In the genomic region with DNA sequence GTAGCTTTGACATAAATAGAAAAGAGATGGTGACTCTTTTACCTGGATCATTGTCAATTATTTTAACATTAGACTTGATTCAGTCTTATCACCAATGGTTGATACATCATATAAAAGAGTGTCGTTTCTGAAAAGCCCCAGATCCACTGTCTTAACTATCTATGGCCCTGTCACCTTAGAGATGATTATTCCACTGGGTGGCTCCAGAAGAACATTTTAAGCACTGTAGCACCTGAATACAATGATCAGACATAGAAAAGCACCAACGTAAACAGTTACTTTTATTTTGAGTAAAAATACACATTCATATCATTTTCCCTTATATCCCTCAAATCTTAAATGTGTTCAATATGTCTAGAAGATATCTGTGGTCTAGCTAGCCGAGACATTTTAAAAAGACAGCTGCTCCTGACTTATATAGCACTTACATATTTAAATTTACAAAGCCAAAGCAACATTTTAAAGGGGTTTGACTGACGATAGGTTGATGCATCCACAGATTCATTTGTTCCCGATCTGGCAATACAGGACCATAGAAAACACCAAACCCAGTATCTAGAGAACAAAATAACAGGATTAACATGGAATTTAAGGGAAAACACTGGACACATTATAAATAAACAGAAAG, we compare ENCODE assay signal across 2 cellular contexts.
TF ChIP-seq lines count a peak whose summit lies in the region.

No MANE protein-coding gene starts in this region.

TF ChIP-seq in HCT116, 20 proteins besides CTCF, POLR2A, EP300 and RAD21 (continued from another document):
- TF ChIP-seq POLR2AphosphoS5 (IDR thresholded peaks at IDR 0.05; ENCODE audit: low read depth, low read length) (no peak), YY1 (IDR thresholded peaks at IDR 0.05; ENCODE audit: extremely low read depth, insufficient replicate concordance, low read depth, low read length) (no peak), SIN3A (IDR thresholded peaks at IDR 0.05; ENCODE audit: low read depth) (no peak), SRF (IDR thresholded peaks at IDR 0.05; ENCODE audit: low read depth) (no peak), ZNF274 (IDR thresholded peaks at IDR 0.05; ENCODE audit: low read depth, low read length) (no peak)
- TF ChIP-seq, protein P1, sequence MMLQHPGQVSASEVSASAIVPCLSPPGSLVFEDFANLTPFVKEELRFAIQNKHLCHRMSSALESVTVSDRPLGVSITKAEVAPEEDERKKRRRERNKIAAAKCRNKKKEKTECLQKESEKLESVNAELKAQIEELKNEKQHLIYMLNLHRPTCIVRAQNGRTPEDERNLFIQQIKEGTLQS (IDR thresholded peaks at IDR 0.05) = no peak

TF ChIP-seq in liver, 16 proteins besides CTCF, POLR2A, EP300 and RAD21 (continued from another document):
- TF ChIP-seq HNF4A (conservative IDR thresholded peaks at IDR 0.05) (no peak), RXRA (IDR thresholded peaks at IDR 0.05) (no peak), FOXA1 (IDR thresholded peaks at IDR 0.05) (no peak), EGR1 (IDR thresholded peaks at IDR 0.05; ENCODE audit: low read depth in 2 of 2) (no peak), SP1 (IDR thresholded peaks at IDR 0.05) (no peak), NR2F2 (IDR thresholded peaks at IDR 0.05) (no peak), YY1 (IDR thresholded peaks at IDR 0.05) (no peak)
- TF ChIP-seq, protein P2, sequence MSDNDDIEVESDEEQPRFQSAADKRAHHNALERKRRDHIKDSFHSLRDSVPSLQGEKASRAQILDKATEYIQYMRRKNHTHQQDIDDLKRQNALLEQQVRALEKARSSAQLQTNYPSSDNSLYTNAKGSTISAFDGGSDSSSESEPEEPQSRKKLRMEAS (IDR thresholded peaks at IDR 0.05) = no peak
- TF ChIP-seq, protein P3, sequence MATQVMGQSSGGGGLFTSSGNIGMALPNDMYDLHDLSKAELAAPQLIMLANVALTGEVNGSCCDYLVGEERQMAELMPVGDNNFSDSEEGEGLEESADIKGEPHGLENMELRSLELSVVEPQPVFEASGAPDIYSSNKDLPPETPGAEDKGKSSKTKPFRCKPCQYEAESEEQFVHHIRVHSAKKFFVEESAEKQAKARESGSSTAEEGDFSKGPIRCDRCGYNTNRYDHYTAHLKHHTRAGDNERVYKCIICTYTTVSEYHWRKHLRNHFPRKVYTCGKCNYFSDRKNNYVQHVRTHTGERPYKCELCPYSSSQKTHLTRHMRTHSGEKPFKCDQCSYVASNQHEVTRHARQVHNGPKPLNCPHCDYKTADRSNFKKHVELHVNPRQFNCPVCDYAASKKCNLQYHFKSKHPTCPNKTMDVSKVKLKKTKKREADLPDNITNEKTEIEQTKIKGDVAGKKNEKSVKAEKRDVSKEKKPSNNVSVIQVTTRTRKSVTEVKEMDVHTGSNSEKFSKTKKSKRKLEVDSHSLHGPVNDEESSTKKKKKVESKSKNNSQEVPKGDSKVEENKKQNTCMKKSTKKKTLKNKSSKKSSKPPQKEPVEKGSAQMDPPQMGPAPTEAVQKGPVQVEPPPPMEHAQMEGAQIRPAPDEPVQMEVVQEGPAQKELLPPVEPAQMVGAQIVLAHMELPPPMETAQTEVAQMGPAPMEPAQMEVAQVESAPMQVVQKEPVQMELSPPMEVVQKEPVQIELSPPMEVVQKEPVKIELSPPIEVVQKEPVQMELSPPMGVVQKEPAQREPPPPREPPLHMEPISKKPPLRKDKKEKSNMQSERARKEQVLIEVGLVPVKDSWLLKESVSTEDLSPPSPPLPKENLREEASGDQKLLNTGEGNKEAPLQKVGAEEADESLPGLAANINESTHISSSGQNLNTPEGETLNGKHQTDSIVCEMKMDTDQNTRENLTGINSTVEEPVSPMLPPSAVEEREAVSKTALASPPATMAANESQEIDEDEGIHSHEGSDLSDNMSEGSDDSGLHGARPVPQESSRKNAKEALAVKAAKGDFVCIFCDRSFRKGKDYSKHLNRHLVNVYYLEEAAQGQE (IDR thresholded peaks at IDR 0.05) = no peak
- TF ChIP-seq, protein P1 (IDR thresholded peaks at IDR 0.05) = no peak
- TF ChIP-seq, protein P4, sequence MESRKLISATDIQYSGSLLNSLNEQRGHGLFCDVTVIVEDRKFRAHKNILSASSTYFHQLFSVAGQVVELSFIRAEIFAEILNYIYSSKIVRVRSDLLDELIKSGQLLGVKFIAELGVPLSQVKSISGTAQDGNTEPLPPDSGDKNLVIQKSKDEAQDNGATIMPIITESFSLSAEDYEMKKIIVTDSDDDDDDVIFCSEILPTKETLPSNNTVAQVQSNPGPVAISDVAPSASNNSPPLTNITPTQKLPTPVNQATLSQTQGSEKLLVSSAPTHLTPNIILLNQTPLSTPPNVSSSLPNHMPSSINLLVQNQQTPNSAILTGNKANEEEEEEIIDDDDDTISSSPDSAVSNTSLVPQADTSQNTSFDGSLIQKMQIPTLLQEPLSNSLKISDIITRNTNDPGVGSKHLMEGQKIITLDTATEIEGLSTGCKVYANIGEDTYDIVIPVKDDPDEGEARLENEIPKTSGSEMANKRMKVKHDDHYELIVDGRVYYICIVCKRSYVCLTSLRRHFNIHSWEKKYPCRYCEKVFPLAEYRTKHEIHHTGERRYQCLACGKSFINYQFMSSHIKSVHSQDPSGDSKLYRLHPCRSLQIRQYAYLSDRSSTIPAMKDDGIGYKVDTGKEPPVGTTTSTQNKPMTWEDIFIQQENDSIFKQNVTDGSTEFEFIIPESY (IDR thresholded peaks at IDR 0.05) = no peak
